In the genomic region with DNA sequence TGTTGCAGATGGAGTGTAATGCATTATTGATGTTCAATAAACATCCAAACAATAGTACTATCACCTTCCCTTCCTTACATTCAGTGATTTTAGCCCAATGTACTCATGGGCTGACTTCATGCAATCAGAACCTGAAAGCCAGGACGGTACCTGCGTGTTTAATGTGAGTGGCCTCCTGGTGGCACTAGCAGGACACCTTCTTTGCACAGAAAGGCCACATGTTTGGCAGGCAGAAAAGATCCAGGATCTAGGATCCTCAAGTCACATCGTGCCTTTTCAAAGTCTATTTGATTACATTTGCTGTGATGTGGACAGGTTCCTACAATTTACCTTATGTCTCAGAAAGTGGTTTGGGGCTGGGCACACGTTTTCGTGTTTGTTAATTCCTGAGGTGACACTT, we compare ENCODE assay signal across 8 cellular contexts.
DNase-seq lines count a peak whose midpoint lies in the region; ATAC-seq, FAIRE-seq and TF ChIP-seq lines count a peak whose summit lies in the region.
"Had no signal": no experiment of that assay in that cellular context is flagged by ENCODE, and none has a peak within 500 bp of the region (broad histone marks: within the 10 kb centered on the region; RNA-seq: fewer than 3 reads in every experiment).

No MANE protein-coding gene starts in this region.

- no peak overlapping the region for H2AFZ ChIP-seq in keratinocyte (ENCODE audit: control insufficient read depth, low read length)

- no peaks in the 10 kb centered on the region for H3K36me3 ChIP-seq in SJCRH30
- H3K36me3 ChIP-seq in keratinocyte (ENCODE audit: control insufficient read depth in 2 of 2, extremely low read depth in 1 of 2, insufficient read depth in 2 of 2, low read length in 2 of 2): no peaks in the 10 kb centered on the region
- H3K36me3 ChIP-seq: heart left ventricle had no signal

- H3K4me3 ChIP-seq in SJCRH30 (no peak overlapping the region), keratinocyte (ENCODE audit: control insufficient read depth in 2 of 3, extremely low read depth in 1 of 3, insufficient read depth in 2 of 3, low read depth in 1 of 3, low read length in 3 of 3) (no peak overlapping the region)
- H3K4me3 ChIP-seq: heart left ventricle had no signal

- H3K9me1 ChIP-seq in keratinocyte (ENCODE audit: control insufficient read depth, extremely low read depth, insufficient read depth, low read length): no peaks in the 10 kb centered on the region

- TF ChIP-seq CTCF in GM10248 (IDR thresholded peaks at IDR 0.05; ENCODE audit: control extremely low read depth, extremely low read depth, low read depth, missing control alignments) (peak; percentile 25), keratinocyte (optimal IDR thresholded peaks at IDR 0.05 in 1 of 3, IDR thresholded peaks at IDR 0.05 in 1 of 3, conservative IDR thresholded peaks at IDR 0.05 in 1 of 3; ENCODE audit: extremely low read depth in 1 of 3, insufficient read depth in 2 of 3, low read length in 3 of 3) (peak; percentile 26 to 71 (median 43))

- no peak for FAIRE-seq in keratinocyte (lab: Jason Lieb, UNC)

- DNase-seq in GM10248 (ENCODE audit: extremely low spot score): no peak
- DNase-seq in HK-2 (ENCODE audit: unreplicated experiment): peak; percentile 10
- DNase-seq in SJCRH30: peak; percentile 9 to 39
- no peak for DNase-seq in keratinocyte (ENCODE audit: low read depth, low spot score)
- DNase-seq in AML-193 (lab: John Stamatoyannopoulos, UW): no peak
- DNase-seq in putamen (ENCODE audit: low spot score): no peak
- DNase-seq: heart left ventricle had no signal

- no peak for ATAC-seq in GM21619 (IDR thresholded peaks at IDR 0.05; ENCODE audit: unreplicated experiment)
- ATAC-seq: heart left ventricle had no signal

- H3K9ac ChIP-seq in keratinocyte (ENCODE audit: control insufficient read depth, extremely low read depth, insufficient read depth, low read length): no peak overlapping the region

- H3K27me3 ChIP-seq in SJCRH30: peaks cover 5% of the 10 kb centered on the region; the same call in 1 of the 2 replicates
- H3K27me3 ChIP-seq in keratinocyte (ENCODE audit: control insufficient read depth, extremely low read depth, insufficient read depth, low read length): peaks cover 10% of the 10 kb centered on the region

- dilution Hi-C loops in keratinocyte (cut with MboI; ENCODE audit: extremely low pct_ligation_motif_present, low sequenced_read_pairs): no loop called here

- no peaks in the 10 kb centered on the region for H4K20me1 ChIP-seq in keratinocyte (ENCODE audit: control insufficient read depth, extremely low read depth, insufficient read depth, low read length)

- H3K4me1 ChIP-seq in SJCRH30 (no peaks in the 10 kb centered on the region), keratinocyte (ENCODE audit: control insufficient read depth, extremely low read depth, insufficient read depth, low read length) (peaks cover 3% of the 10 kb centered on the region)

- no peak overlapping the region for H3K4me2 ChIP-seq in keratinocyte (ENCODE audit: control insufficient read depth, extremely low read depth, insufficient read depth, low read depth, low read length)

- no peak overlapping the region for H3K27ac ChIP-seq in SJCRH30
- H3K27ac ChIP-seq in keratinocyte (ENCODE audit: control insufficient read depth, insufficient read depth, low read length): no peak overlapping the region
- H3K27ac ChIP-seq: heart left ventricle had no signal

- POLR2A ChIA-PET in GM10248 (lab: Yijun Ruan, JAX): no interaction called here

- H3K9me3 ChIP-seq in SJCRH30 (replicated peaks): no peaks in the 10 kb centered on the region
- no peaks in the 10 kb centered on the region for H3K9me3 ChIP-seq in keratinocyte (ENCODE audit: control insufficient read depth, low read depth, low read length)
- H3K9me3 ChIP-seq: heart left ventricle had no signal

- H3K79me2 ChIP-seq in keratinocyte (ENCODE audit: control insufficient read depth, insufficient read depth, low read length): no peaks in the 10 kb centered on the region

- CTCF ChIA-PET in GM10248 (lab: Yijun Ruan, JAX): interaction anchor here (0.8 to 1.3 kb wide), 3 partner anchors 23 to 1407 kb away, joined by 3 to 5 read pairs (median 4); no protein-coding TSS in a partner anchor

Comparison
In these comparisons a context has a peak if more than half of its experiments do, and no peak if none do; other contexts are left out.
1. DNase-seq: peak in HK-2 (single experiment) and SJCRH30 (2 of 2); none in GM10248 (single experiment), keratinocyte (single experiment), AML-193 (0 of 2) and putamen (single experiment).